17 cellular contexts compared by ENCODE assay signal in the genomic region with DNA sequence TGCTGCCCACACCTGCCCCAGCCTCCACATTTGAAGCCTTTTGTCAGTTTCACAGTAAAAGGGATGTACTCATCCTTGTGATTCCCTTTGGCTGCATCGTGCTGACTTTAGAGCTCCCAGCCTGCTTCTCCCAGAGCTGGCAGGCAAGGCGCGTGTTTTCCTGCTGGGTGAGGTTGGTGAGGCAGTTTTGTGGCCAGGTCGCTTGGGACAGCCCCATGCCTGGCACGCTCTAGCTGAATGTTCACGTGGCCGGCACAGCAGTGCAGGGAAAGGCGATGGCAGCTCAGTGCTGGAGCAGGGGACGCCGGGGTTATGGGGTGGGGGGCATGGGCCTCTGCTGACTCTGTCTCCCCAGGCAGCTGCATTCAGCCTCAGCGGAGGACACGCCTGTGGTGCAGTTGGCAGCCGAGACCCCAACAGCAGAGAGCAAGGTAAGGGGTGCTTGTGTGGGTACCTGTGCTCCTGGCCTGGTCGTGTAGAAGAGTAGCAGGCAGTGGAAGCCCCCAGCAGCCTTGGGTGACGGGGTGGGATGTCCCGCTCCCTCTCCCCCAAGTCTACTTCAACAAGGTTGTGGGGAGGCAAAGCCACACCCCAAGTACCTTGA. TPM values are rescaled to one million over a fixed set of nuclear protein-coding genes. Genes with fewer than 3 reads are reported as not detected.
"Had no signal": no experiment of that assay in that cellular context is flagged by ENCODE, and none has a peak within 500 bp of the region (broad histone marks: within the 10 kb centered on the region; RNA-seq: fewer than 3 reads in every experiment).

No MANE protein-coding gene starts in this region.

- H3K27ac ChIP-seq: foreskin keratinocyte, psoas muscle, right lobe of liver, upper lobe of right lung had no signal

- H3K4me2 ChIP-seq: smooth muscle cell had no signal

- H3K27ac Mint-ChIP-seq: effector memory CD8-positive, alpha-beta T cell; nephron progenitor cell; stimulated activated naive CD8-positive, alpha-beta T cell treated with anti-CD3 and anti-CD28 coated beads, Interleukin-15, Interleukin-2, amounts not matched to agents 100 ng/mL and 50 ng/mL, for 24 hours had no signal

- H3K9me3 Mint-ChIP-seq: dendritic cell treated with granulocyte-macrophage colony-stimulating factor and Interleukin-4, amounts not matched to agents 40 ng/mL and 50 ng/mL, for 4 days; effector memory CD8-positive, alpha-beta T cell; nephron progenitor cell; stimulated activated naive CD8-positive, alpha-beta T cell treated with anti-CD3 and anti-CD28 coated beads, Interleukin-15, Interleukin-2, amounts not matched to agents 100 ng/mL and 50 ng/mL, for 24 hours had no signal

- H3K27me3 ChIP-seq: foreskin keratinocyte, right lobe of liver, upper lobe of right lung had no signal

- DNase-seq: activated CD4-positive, alpha-beta T cell treated with anti-CD3 and anti-CD28 coated beads, Interleukin-2, amount 50 U/mL, for 48 hours; activated CD4-positive, CD25-positive, alpha-beta regulatory T cell treated with anti-CD3 and anti-CD28 coated beads, Interleukin-2, amount 50 U/mL, for 72 hours; activated CD8-positive, alpha-beta memory T cell treated with anti-CD3 and anti-CD28 coated beads, Interleukin-2, amount 50 U/mL, for 48 hours; activated naive CD4-positive, alpha-beta T cell treated with Interleukin-2 at 50 U/mL for 16 hours; effector memory CD8-positive, alpha-beta T cell; glutamatergic neuron; kidney glomerular epithelial cell; mesendoderm; nephron progenitor cell; psoas muscle; T1000; upper lobe of right lung had no signal

- H3K4me3 Mint-ChIP-seq: effector memory CD8-positive, alpha-beta T cell; nephron progenitor cell; stimulated activated naive CD8-positive, alpha-beta T cell treated with anti-CD3 and anti-CD28 coated beads, Interleukin-15, Interleukin-2, amounts not matched to agents 100 ng/mL and 50 ng/mL, for 24 hours had no signal

- H3K36me3 ChIP-seq: right lobe of liver had no signal

- H3K4me3 ChIP-seq: psoas muscle, right lobe of liver, smooth muscle cell, upper lobe of right lung had no signal

- H3K9me3 ChIP-seq: psoas muscle, right lobe of liver, upper lobe of right lung had no signal

- H3K4me1 ChIP-seq: psoas muscle had no signal

- H3K27me3 Mint-ChIP-seq: dendritic cell treated with granulocyte-macrophage colony-stimulating factor and Interleukin-4, amounts not matched to agents 40 ng/mL and 50 ng/mL, for 4 days; effector memory CD8-positive, alpha-beta T cell; stimulated activated naive CD8-positive, alpha-beta T cell treated with anti-CD3 and anti-CD28 coated beads, Interleukin-15, Interleukin-2, amounts not matched to agents 100 ng/mL and 50 ng/mL, for 24 hours had no signal

- ATAC-seq: foreskin keratinocyte, upper lobe of right lung had no signal

RNA-seq across cellular contexts. Expression of a gene that starts 46.5 kb away (rescaled TPM):
- total RNA-seq: smooth muscle cell had no signal
